In genomic region chr5:54547711-54548250, GRCh38 we compare ENCODE assay signal across 1 cellular context.
TF ChIP-seq lines count a peak whose summit lies in the region.

No MANE protein-coding gene starts in this region.

TF ChIP-seq in IMR-90, 13 proteins besides CTCF, POLR2A, EP300 and RAD21:
- no peak for TF ChIP-seq ELK1 (IDR thresholded peaks at IDR 0.05; ENCODE audit: borderline replicate concordance, low read depth, low read length)
- TF ChIP-seq CEBPB (IDR thresholded peaks at IDR 0.05; ENCODE audit: low read depth, low read length), result peak; percentile 75
- no peak for TF ChIP-seq MAZ (IDR thresholded peaks at IDR 0.05; ENCODE audit: borderline replicate concordance, low read depth, low read length)
